Comparison of ENCODE assay signal across 2 cellular contexts in the genomic region with DNA sequence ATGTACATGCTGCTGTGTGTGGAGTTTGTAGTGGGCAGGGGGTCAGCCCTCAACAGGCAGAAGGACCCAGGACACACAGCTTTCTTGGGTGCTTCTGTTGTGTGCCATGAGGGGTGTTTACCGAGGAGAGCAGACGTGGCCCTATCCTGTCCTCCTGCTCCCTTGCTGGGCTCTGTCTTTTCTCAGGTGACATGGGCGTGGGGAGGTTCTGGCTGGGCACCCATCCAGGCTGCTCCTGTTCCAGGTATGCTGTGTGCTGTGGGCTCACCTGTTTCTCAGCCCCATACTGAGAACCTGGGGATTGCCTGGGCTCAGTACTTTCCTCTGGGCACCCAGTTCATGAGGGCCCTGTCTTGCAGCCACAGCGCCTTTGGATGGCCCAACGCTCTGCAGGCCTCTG.
TF ChIP-seq lines count a peak whose summit lies in the region.

No MANE protein-coding gene starts in this region.

TF ChIP-seq in IMR-90, 13 proteins besides CTCF, POLR2A, EP300 and RAD21:
- no peak for TF ChIP-seq NFE2L2 (IDR thresholded peaks at IDR 0.05; ENCODE audit: low read depth, low read length)
- TF ChIP-seq MAZ (IDR thresholded peaks at IDR 0.05; ENCODE audit: borderline replicate concordance, low read depth, low read length): no peak
- no peak for TF ChIP-seq MAFK (IDR thresholded peaks at IDR 0.05; ENCODE audit: low read depth, low read length)
- TF ChIP-seq FOS (IDR thresholded peaks at IDR 0.05; ENCODE audit: low read depth, low read length): no peak
- no peak for TF ChIP-seq CHD1 (IDR thresholded peaks at IDR 0.05; ENCODE audit: low read depth, low read length)

TF ChIP-seq in H1, 55 proteins besides CTCF, POLR2A, EP300 and RAD21:
- TF ChIP-seq RNF2 (IDR thresholded peaks at IDR 0.05; ENCODE audit: borderline replicate concordance, low read depth, low read length, missing control alignments, poor library complexity, severe bottlenecking): no peak
- TF ChIP-seq HDAC2 (IDR thresholded peaks at IDR 0.05; ENCODE audit: borderline replicate concordance in 1 of 2, low read depth in 2 of 2, low read length in 2 of 2): no peak
- no peak for TF ChIP-seq SAP30 (IDR thresholded peaks at IDR 0.05; ENCODE audit: insufficient read depth, insufficient replicate concordance, low read length)
- TF ChIP-seq HDAC6 (IDR thresholded peaks at IDR 0.05; ENCODE audit: low read depth, low read length): no peak
- TF ChIP-seq SIN3A (conservative IDR thresholded peaks at IDR 0.05 in 1 of 2, IDR thresholded peaks at IDR 0.05 in 1 of 2; ENCODE audit: low read depth in 1 of 2, low read length in 2 of 2): no peak
- TF ChIP-seq CBX8 (IDR thresholded peaks at IDR 0.05; ENCODE audit: borderline replicate concordance, low read depth, low read length): no peak
- TF ChIP-seq POU5F1 (IDR thresholded peaks at IDR 0.05; ENCODE audit: low read depth, low read length): no peak
- TF ChIP-seq BCL11A (IDR thresholded peaks at IDR 0.05; ENCODE audit: low read depth in 2 of 2, low read length in 2 of 2): no peak
- no peak for TF ChIP-seq KDM1A (IDR thresholded peaks at IDR 0.05; ENCODE audit: borderline replicate concordance, low read length)
- TF ChIP-seq NANOG (IDR thresholded peaks at IDR 0.05; ENCODE audit: insufficient read depth, low read depth, low read length, poor library complexity, severe bottlenecking): no peak
- TF ChIP-seq, protein P1, sequence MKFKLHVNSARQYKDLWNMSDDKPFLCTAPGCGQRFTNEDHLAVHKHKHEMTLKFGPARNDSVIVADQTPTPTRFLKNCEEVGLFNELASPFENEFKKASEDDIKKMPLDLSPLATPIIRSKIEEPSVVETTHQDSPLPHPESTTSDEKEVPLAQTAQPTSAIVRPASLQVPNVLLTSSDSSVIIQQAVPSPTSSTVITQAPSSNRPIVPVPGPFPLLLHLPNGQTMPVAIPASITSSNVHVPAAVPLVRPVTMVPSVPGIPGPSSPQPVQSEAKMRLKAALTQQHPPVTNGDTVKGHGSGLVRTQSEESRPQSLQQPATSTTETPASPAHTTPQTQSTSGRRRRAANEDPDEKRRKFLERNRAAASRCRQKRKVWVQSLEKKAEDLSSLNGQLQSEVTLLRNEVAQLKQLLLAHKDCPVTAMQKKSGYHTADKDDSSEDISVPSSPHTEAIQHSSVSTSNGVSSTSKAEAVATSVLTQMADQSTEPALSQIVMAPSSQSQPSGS (IDR thresholded peaks at IDR 0.05; ENCODE audit: low read length): no peak
TF ChIP-seq in H1: peak in this region for 0.
